ENCODE assay signal across 24 cellular contexts in the genomic region with DNA sequence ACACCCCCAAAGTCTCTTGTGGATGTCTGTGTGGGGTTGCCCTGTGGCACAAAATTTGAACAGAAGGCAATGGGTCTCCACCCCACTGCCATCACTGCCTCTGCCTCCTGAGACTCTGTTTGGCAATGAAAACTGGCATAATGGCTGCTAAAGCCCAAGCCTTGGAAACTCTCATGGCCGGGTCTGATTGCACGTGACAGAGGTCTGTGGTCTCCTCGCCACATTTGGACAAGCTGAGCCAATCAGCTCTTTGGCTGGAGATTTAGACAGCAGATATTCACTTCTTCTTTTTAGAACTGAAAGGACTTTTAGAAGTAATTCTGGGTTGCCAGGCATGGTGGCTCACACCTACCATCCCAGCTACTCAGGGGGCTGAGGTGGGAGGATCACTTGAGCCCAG. TPM values are rescaled to one million over a fixed set of nuclear protein-coding genes. Genes with fewer than 3 reads are reported as not detected.
DNase-seq lines count a peak whose midpoint lies in the region; ATAC-seq and TF ChIP-seq lines count a peak whose summit lies in the region.
"Had no signal": no experiment of that assay in that cellular context is flagged by ENCODE, and none has a peak within 500 bp of the region (broad histone marks: within the 10 kb centered on the region; RNA-seq: fewer than 3 reads in every experiment).

No MANE protein-coding gene starts in this region.

- H3K36me3 ChIP-seq in BLaER1 treated with 17β-estradiol and CSF1 and Interleukin-3, amounts not matched to agents 10 nM and 100 nM: no peaks in the 10 kb centered on the region
- H3K36me3 ChIP-seq in lower lobe of right lung (no peaks in the 10 kb centered on the region), stomach (no peaks in the 10 kb centered on the region), osteoblast (ENCODE audit: insufficient read depth, low read length) (no peaks in the 10 kb centered on the region)
- H3K36me3 ChIP-seq: neural progenitor cell, tibial nerve, WERI-Rb-1 had no signal

- peak; percentile 40 for DNase-seq in RPMI8226
- DNase-seq in lower lobe of right lung: no peak
- DNase-seq in mesenteric fat pad (ENCODE audit: low spot score): no peak
- no peak for DNase-seq in stomach
- DNase-seq in osteoblast (ENCODE audit: insufficient read length, low spot score, missing footprints): no peak
- DNase-seq in RKO (ENCODE audit: low spot score): no peak
- DNase-seq: activated CD8-positive, alpha-beta T cell treated with anti-CD3 and anti-CD28 coated beads for 36 hours; activated T-cell treated with anti-CD3 and anti-CD28 coated beads, Interleukin-2, amount 50 U/mL, for 24 hours; CD8-positive, alpha-beta T cell; Karpas-422; NCI-H1436; WERI-Rb-1 had no signal

- no peak overlapping the region for H2AFZ ChIP-seq in osteoblast (ENCODE audit: low read length)
- H2AFZ ChIP-seq: neural progenitor cell had no signal

- peak overlapping the region in 8 of 11 experiments; percentile 16 to 82 (median 40); a peak in 13 of 22 replicates for H3K4me2 ChIP-seq in BLaER1 treated with 17β-estradiol and CSF1 and Interleukin-3, amounts not matched to agents 10 nM and 100 nM
- no peak overlapping the region for H3K4me2 ChIP-seq in osteoblast (ENCODE audit: insufficient read depth, low read length)
- H3K4me2 ChIP-seq: neural progenitor cell had no signal

- peaks cover 18 to 31% (median 20%) of the 10 kb centered on the region in 3 donors for H3K4me1 Mint-ChIP-seq in IgD-negative memory B cell

- no peak for ATAC-seq in lower lobe of right lung
- ATAC-seq: activated CD8-positive, alpha-beta T cell treated with anti-CD3 and anti-CD28 coated beads for 36 hours; activated naive CD4-positive, alpha-beta T cell treated with anti-CD3 and anti-CD28 coated beads, Interleukin-2, amount 50 U/mL, for 72 hours; body of pancreas; CD8-positive, alpha-beta T cell; stimulated activated effector memory CD8-positive, alpha-beta T cell treated with anti-CD3 and anti-CD28 coated beads, Interleukin-12 subunit alpha, Interleukin-12 subunit beta, amount 100 ng/mL, for 72 hours had no signal

- H3K9ac ChIP-seq in BLaER1 treated with 17β-estradiol and CSF1 and Interleukin-3, amounts not matched to agents 10 nM and 100 nM: no peak overlapping the region
- H3K9ac ChIP-seq: neural progenitor cell had no signal

- TF ChIP-seq EP300 in stomach (IDR thresholded peaks at IDR 0.05): no peak

- peaks cover 0 to 10% (median 9%) of the 10 kb centered on the region in 11 experiments; a peak in 14 of 22 replicates for H4K20me1 ChIP-seq in BLaER1 treated with 17β-estradiol and CSF1 and Interleukin-3, amounts not matched to agents 10 nM and 100 nM
- H4K20me1 ChIP-seq in osteoblast (ENCODE audit: insufficient read depth, low read length): no peaks in the 10 kb centered on the region

- no peak for TF ChIP-seq CTCF in lower lobe of right lung (IDR thresholded peaks at IDR 0.05)
- no peak for TF ChIP-seq CTCF in stomach (IDR thresholded peaks at IDR 0.05)
- no peak for TF ChIP-seq CTCF in osteoblast (IDR thresholded peaks at IDR 0.05; ENCODE audit: extremely low read depth, low read depth, low read length)

- H3K27me3 Mint-ChIP-seq in IgD-negative memory B cell: peaks cover 16% of the 10 kb centered on the region

- no peaks in the 10 kb centered on the region for H3K79me2 ChIP-seq in osteoblast (ENCODE audit: insufficient read depth, low read length)

- peaks cover 0 to 8% (median 0%) of the 10 kb centered on the region in 3 donors for H3K9me3 Mint-ChIP-seq in IgD-negative memory B cell

- no peaks in the 10 kb centered on the region for H3K36me3 Mint-ChIP-seq in IgD-negative memory B cell
- H3K36me3 Mint-ChIP-seq: CD8-positive, alpha-beta T cell; mesothelial cell of epicardium; neural progenitor cell; stimulated activated effector memory CD8-positive, alpha-beta T cell treated with anti-CD3 and anti-CD28 coated beads, Interleukin-12 subunit alpha, Interleukin-12 subunit beta, amount 100 ng/mL, for 72 hours had no signal

- H3K27me3 ChIP-seq in BLaER1 treated with 17β-estradiol and CSF1 and Interleukin-3, amounts not matched to agents 10 nM and 100 nM: peaks cover 19 to 25% (median 22%) of the 10 kb centered on the region in 11 experiments
- H3K27me3 ChIP-seq in lower lobe of right lung (ENCODE audit: low read depth) (no peaks in the 10 kb centered on the region), stomach (peaks cover 0 to 15% (median 4%) of the 10 kb centered on the region in 3 donors), osteoblast (ENCODE audit: insufficient read depth, low read length) (peaks cover 17% of the 10 kb centered on the region)

- H3K27ac ChIP-seq in BLaER1 treated with 17β-estradiol and CSF1 and Interleukin-3, amounts not matched to agents 10 nM and 100 nM: peak overlapping the region in 2 of 11 experiments; percentile 2 to 36; a peak in 3 of 22 replicates
- peak overlapping the region; percentile 41 for H3K27ac ChIP-seq in lower lobe of right lung
- no peak overlapping the region for H3K27ac ChIP-seq in stomach
- H3K27ac ChIP-seq in osteoblast (ENCODE audit: low read depth, low read length): no peak overlapping the region
- H3K27ac ChIP-seq: body of pancreas, neural progenitor cell, RWPE1, tibial nerve, WERI-Rb-1 had no signal

- H3K4me1 ChIP-seq in BLaER1 treated with 17β-estradiol and CSF1 and Interleukin-3, amounts not matched to agents 10 nM and 100 nM: peaks cover 20 to 68% (median 36%) of the 10 kb centered on the region in 10 experiments
- peaks cover 18% of the 10 kb centered on the region for H3K4me1 ChIP-seq in lower lobe of right lung
- H3K4me1 ChIP-seq in stomach: peaks cover 12 to 15% (median 13%) of the 10 kb centered on the region in 4 donors
- H3K4me1 ChIP-seq in osteoblast (ENCODE audit: insufficient read depth, low read length): peaks cover 6% of the 10 kb centered on the region

- intact Hi-C loops in lower lobe of right lung (cut with DNase I) (no loop called here), stomach (cut with DNase I; ENCODE audit: low total_unique reads) (no loop called here)

- peaks cover 8 to 16% (median 10%) of the 10 kb centered on the region in 11 experiments; a peak in 19 of 22 replicates for H3K9me3 ChIP-seq in BLaER1 treated with 17β-estradiol and CSF1 and Interleukin-3, amounts not matched to agents 10 nM and 100 nM (replicated peaks in 1 of 11)
- no peaks in the 10 kb centered on the region for H3K9me3 ChIP-seq in lower lobe of right lung
- peaks cover 0 to 5% (median 0%) of the 10 kb centered on the region in 4 donors for H3K9me3 ChIP-seq in stomach
- peaks cover 6% of the 10 kb centered on the region for H3K9me3 ChIP-seq in osteoblast (ENCODE audit: low read depth, low read length)
- H3K9me3 ChIP-seq: body of pancreas had no signal

- no peak overlapping the region for H3K4me3 ChIP-seq in BLaER1 treated with 17β-estradiol and CSF1 and Interleukin-3, amounts not matched to agents 10 nM and 100 nM
- no peak overlapping the region for H3K4me3 ChIP-seq in lower lobe of right lung
- H3K4me3 ChIP-seq in stomach: no peak overlapping the region
- H3K4me3 ChIP-seq in osteoblast (ENCODE audit: insufficient read depth, low read length): no peak overlapping the region
- H3K4me3 ChIP-seq: body of pancreas, neural progenitor cell, tibial nerve had no signal

- peak overlapping the region in 3 of 4 donors; percentile 4 to 61 (median 9) for H3K4me3 Mint-ChIP-seq in IgD-negative memory B cell
- H3K4me3 Mint-ChIP-seq: activated CD8-positive, alpha-beta T cell treated with anti-CD3 and anti-CD28 coated beads for 36 hours; activated T-cell treated with anti-CD3 and anti-CD28 coated beads, Interleukin-2, amount 50 U/mL, for 24 hours; CD8-positive, alpha-beta T cell; mesothelial cell of epicardium; neural progenitor cell; stimulated activated effector memory CD8-positive, alpha-beta T cell treated with anti-CD3 and anti-CD28 coated beads, Interleukin-12 subunit alpha, Interleukin-12 subunit beta, amount 100 ng/mL, for 72 hours had no signal

- no peak overlapping the region for H3K27ac Mint-ChIP-seq in IgD-negative memory B cell
- H3K27ac Mint-ChIP-seq: activated CD8-positive, alpha-beta T cell treated with anti-CD3 and anti-CD28 coated beads for 36 hours; activated naive CD4-positive, alpha-beta T cell treated with anti-CD3 and anti-CD28 coated beads, Interleukin-2, amount 50 U/mL, for 72 hours; activated T-cell treated with anti-CD3 and anti-CD28 coated beads, Interleukin-2, amount 50 U/mL, for 24 hours; CD8-positive, alpha-beta T cell; mesothelial cell of epicardium; neural progenitor cell; stimulated activated effector memory CD8-positive, alpha-beta T cell treated with anti-CD3 and anti-CD28 coated beads, Interleukin-12 subunit alpha, Interleukin-12 subunit beta, amount 100 ng/mL, for 72 hours had no signal

- WGBS in stomach, 5 donors: 57 to 100% (median 63%) methylated on average over 3 of the region's 3 CpGs

- no peak for TF ChIP-seq POLR2A in stomach (IDR thresholded peaks at IDR 0.05)

RNA-seq across cellular contexts. Expression of a gene that starts 5.5 kb away (rescaled TPM):
- polyA plus RNA-seq in IgD-negative memory B cell: not detected
- 14.0 TPM for total RNA-seq in lower lobe of right lung
- total RNA-seq in mesenteric fat pad: 6.0 TPM
- total RNA-seq in stomach: 10 to 100 TPM in 1 of 5 donors, 1 to 10 TPM in 3, not detected in 1; 7.0 to 19.6 (median 7.1) TPM
- 10 to 100 TPM in 1 of 3 donors, 1 to 10 TPM in 2; 6.2 to 14.2 (median 8.1) TPM for polyA plus RNA-seq in stomach
- not detected in 2 replicates for total RNA-seq in osteoblast
- total RNA-seq: A673; activated CD8-positive, alpha-beta T cell treated with anti-CD3 and anti-CD28 coated beads for 36 hours; activated naive CD4-positive, alpha-beta T cell treated with anti-CD3 and anti-CD28 coated beads, Interleukin-2, amount 50 U/mL, for 72 hours; CD8-positive, alpha-beta T cell; kidney epithelial cell; mesothelial cell of epicardium; renal cortical epithelial cell had no signal
